In genomic region chr4:77073106-77073858, GRCh38 we compare ENCODE assay signal across 8 cellular contexts. TPM values are rescaled to one million over a fixed set of nuclear protein-coding genes. Genes with fewer than 3 reads are reported as not detected.
DNase-seq lines count a peak whose midpoint lies in the region; TF ChIP-seq lines count a peak whose summit lies in the region.

No MANE protein-coding gene starts in this region.

- no peak overlapping the region for H2BK12ac ChIP-seq in H9 (ENCODE audit: insufficient read length, low read depth, low read length)

- H3K18ac ChIP-seq in H9 (ENCODE audit: insufficient read length, low read depth, low read length), result no peak overlapping the region

- H3K4me2 ChIP-seq in H9 (ENCODE audit: insufficient read depth, insufficient read length, low read length), result peak overlapping the region; percentile 98

- H3K23ac ChIP-seq in H9 (ENCODE audit: insufficient read length, low read depth, low read length), result no peak overlapping the region

- no peak overlapping the region for H2BK120ac ChIP-seq in H9 (ENCODE audit: low read depth, low read length, poor library complexity, severe bottlenecking)

- H3K79me1 ChIP-seq in H9 (ENCODE audit: insufficient read depth, low read depth, low read length, poor library complexity, severe bottlenecking), result peaks cover 3% of the 10 kb centered on the region

- H3K79me2 ChIP-seq in H9 (ENCODE audit: insufficient read depth, low read length), result peaks cover 44% of the 10 kb centered on the region

- H3K9me3 ChIP-seq in H9 (ENCODE audit: control insufficient read depth, low read depth, low read length) (no peaks in the 10 kb centered on the region), SK-N-MC (ENCODE audit: low read depth, low read length) (no peaks in the 10 kb centered on the region), stomach (no peaks in the 10 kb centered on the region)

- H4K5ac ChIP-seq in H9 (ENCODE audit: insufficient read length, low read depth, low read length), result no peak overlapping the region

- H3K4me3 ChIP-seq in SK-N-MC (peak overlapping the region; percentile 91), foreskin fibroblast (ENCODE audit: low read depth in 1 of 2, low read length in 2 of 2) (peak overlapping the region; percentile 57 to 82), stomach (peak overlapping the region; percentile 70 to 97 (median 86))

- no peak overlapping the region for H2BK20ac ChIP-seq in H9 (ENCODE audit: low read depth, low read length, poor library complexity, severe bottlenecking)

- no peak for TF ChIP-seq CTCF in H9 (conservative IDR thresholded peaks at IDR 0.05)
- no peak for TF ChIP-seq CTCF in foreskin fibroblast (IDR thresholded peaks at IDR 0.05; ENCODE audit: low read depth, low read length)
- no peak for TF ChIP-seq CTCF in stomach (IDR thresholded peaks at IDR 0.05)

- intact Hi-C loops in stomach (cut with DNase I; ENCODE audit: low total_unique reads), result no loop called here

- no peak for DNase-seq in H9
- DNase-seq in SK-N-MC (ENCODE audit: low read depth, low spot score), result no peak
- DNase-seq in foreskin fibroblast, result peak in 1 of 2 donors; percentile 60
- DNase-seq in stomach, result no peak
- no peak for DNase-seq in NCI-H2196 treated with DMSO at 0.1 percent for 48 hours (lab: John Stamatoyannopoulos, UW; ENCODE audit: unreplicated experiment)
- no peak for DNase-seq in iPS-NIHi7 (ENCODE audit: extremely low spot score)
- DNase-seq in stimulated activated naive CD4-positive, alpha-beta T cell treated with Interleukin-2 at 50 U/mL for 16 hours (lab: John Stamatoyannopoulos, UW), result no peak
- no peak for DNase-seq in epidermal melanocyte (ENCODE audit: insufficient read length, low spot score)

- H3K27me3 ChIP-seq in H9 (ENCODE audit: insufficient read depth, low read length) (no peaks in the 10 kb centered on the region), stomach (no peaks in the 10 kb centered on the region)

- no peak overlapping the region for H2BK5ac ChIP-seq in H9 (ENCODE audit: insufficient read length, low read length)

- H4K8ac ChIP-seq in H9 (replicated peaks; ENCODE audit: insufficient read length, low read depth, low read length), result no peak overlapping the region

- H3K36me3 Mint-ChIP-seq in H9 (ENCODE audit: insufficient read depth in 1 of 3, low read depth in 3 of 3), result peaks cover 0 to 8% (median 5%) of the 10 kb centered on the region in 3 experiments; a peak in 3 of 7 replicates

- peaks cover 12% of the 10 kb centered on the region for H3K23me2 ChIP-seq in H9 (ENCODE audit: insufficient read length, low read depth, low read length, poor library complexity, severe bottlenecking)

- H3K36me3 ChIP-seq in SK-N-MC (ENCODE audit: insufficient read depth, low read length) (0 out of 2 replicates have a peak, but pooled peaks cover 4% of the 10 kb centered on the region), stomach (no peaks in the 10 kb centered on the region)

- no peak overlapping the region for H3K4me3 Mint-ChIP-seq in H9

- H3K4me1 Mint-ChIP-seq in H9, result peaks cover 24 to 36% of the 10 kb centered on the region in 2 experiments

- no peaks in the 10 kb centered on the region for H4K20me1 ChIP-seq in H9 (ENCODE audit: control insufficient read depth, insufficient read depth, insufficient read length)

- no peak overlapping the region for H3T11ph ChIP-seq in H9 (ENCODE audit: low read length)

- no peak for TF ChIP-seq POLR2A in stomach (IDR thresholded peaks at IDR 0.05)

- H3K9me3 Mint-ChIP-seq in H9, result peaks cover 0 to 3% of the 10 kb centered on the region in 2 experiments; a peak in 1 of 5 replicates

- H3K4me1 ChIP-seq in H9 (ENCODE audit: insufficient read depth, low read length), result peaks cover 10% of the 10 kb centered on the region
- peaks cover 19 to 78% (median 50%) of the 10 kb centered on the region in 4 donors for H3K4me1 ChIP-seq in stomach

- H3K27ac Mint-ChIP-seq in H9, result no peak overlapping the region

- H3K14ac ChIP-seq in H9 (ENCODE audit: insufficient read depth, low read length), result no peak overlapping the region

- no CpG with 5 or more reads among the region's 3 CpGs for WGBS in H9 (ENCODE audit: extremely low coverage, insufficient read length, low lambda C conversion rate)
- WGBS in stomach, 5 donors, result 2 to 10% (median 7%) methylated on average over 3 of the region's 3 CpGs

- no peak overlapping the region for H3K4ac ChIP-seq in H9 (ENCODE audit: low read depth, low read length)

- peaks cover 3% of the 10 kb centered on the region for H3K27me3 Mint-ChIP-seq in H9 (ENCODE audit: low read depth)

- H3K27ac ChIP-seq in H9 (ENCODE audit: insufficient read length, low read depth, low read length) (no peak overlapping the region), SK-N-MC (peak overlapping the region; percentile 55; the same call in 1 of the 2 replicates), stomach (peak overlapping the region in 4 of 5 donors; percentile 100)

- no peak overlapping the region for H4K91ac ChIP-seq in H9 (ENCODE audit: insufficient read length, low read depth, low read length)

- H3K56ac ChIP-seq in H9 (ENCODE audit: insufficient read length, low read depth, low read length), result no peak overlapping the region

- no peak overlapping the region for H2AFZ ChIP-seq in H9 (ENCODE audit: low read length)

- no peak for TF ChIP-seq EP300 in stomach (IDR thresholded peaks at IDR 0.05)

- H2BK15ac ChIP-seq in H9 (ENCODE audit: low read depth, low read length), result no peak overlapping the region

- no peak overlapping the region for H2AK5ac ChIP-seq in H9 (ENCODE audit: insufficient read length, low read length)

- H3K9ac ChIP-seq in H9 (ENCODE audit: extremely low read depth, insufficient read length, low read length) (peak overlapping the region; percentile 20), SK-N-MC (ENCODE audit: insufficient read length) (peak overlapping the region; percentile 76)

RNA-seq across cellular contexts. Expression of gene CCNI, which starts 2.5 kb away (rescaled TPM):
- 233 and 240 TPM in 2 replicates for total RNA-seq in H9 (2021)
- total RNA-seq in stomach, result 100 to 1,000 TPM in 4 of 5 donors, 10 to 100 TPM in 1; 43.4 to 203 (median 121) TPM
- 100 to 1,000 TPM; 133 to 278 (median 155) TPM for polyA plus RNA-seq in stomach
